8 cellular contexts compared by ENCODE assay signal in the genomic region with DNA sequence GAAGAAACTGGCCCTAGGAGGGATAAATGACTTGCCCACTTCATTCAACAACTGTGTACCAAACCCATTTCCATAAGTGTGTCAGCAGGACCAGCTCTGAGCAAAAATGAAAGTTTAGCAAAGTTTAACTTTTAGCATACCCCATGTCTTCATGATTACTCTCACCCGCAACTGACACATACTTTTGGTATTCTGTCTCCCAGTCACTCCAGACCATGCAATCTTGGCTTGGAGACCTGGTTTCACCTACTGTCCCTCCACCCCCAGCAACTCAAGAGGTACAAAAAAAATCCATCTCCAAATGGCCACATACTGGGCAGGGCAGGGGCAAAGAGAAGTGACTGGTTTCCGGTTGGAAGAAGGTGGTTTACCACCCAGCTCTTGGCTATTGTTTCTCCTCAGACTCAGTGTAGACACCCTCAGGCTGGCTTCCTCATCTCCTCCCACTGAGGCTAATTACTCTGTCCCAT.
DNase-seq lines count a peak whose midpoint lies in the region; ATAC-seq and TF ChIP-seq lines count a peak whose summit lies in the region.

No MANE protein-coding gene starts in this region.

- no peak for ATAC-seq in HG03354 (IDR thresholded peaks at IDR 0.05; ENCODE audit: poor library complexity, severe bottlenecking, unreplicated experiment)

- no peaks in the 10 kb centered on the region for H3K36me3 ChIP-seq in HUES6 (ENCODE audit: control insufficient read depth, insufficient read depth, low read length)
- H3K36me3 ChIP-seq in esophagus muscularis mucosa = peaks cover 0 to 8% (median 3%) of the 10 kb centered on the region in 4 donors

- TF ChIP-seq EP300 in esophagus muscularis mucosa (IDR thresholded peaks at IDR 0.05) = no peak

- intact Hi-C loops in esophagus muscularis mucosa (cut with DNase I) (loop anchor here (2.0 kb wide), 1 partner anchor 114 kb away; the partner anchor contains the start of gene SLC16A2), head of caudate nucleus (cut with DNase I) (loop anchor here (10.0 kb wide), 1 partner anchor 110 kb away; the partner anchor contains the start of gene SLC16A2)

- DNase-seq in stimulated activated CD4-positive, alpha-beta T cell treated with anti-CD3 and anti-CD28 coated beads, Interleukin-4, amount 100 ng/mL, for 24 hours = peak; percentile 9
- DNase-seq in stimulated activated CD4-positive, alpha-beta T cell treated with anti-CD3 and anti-CD28 coated beads, Interleukin-2, amount 100 ng/mL, for 24 hours = no peak
- DNase-seq in esophagus muscularis mucosa (ENCODE audit: extremely low spot score) (no peak), NCI-H187 (lab: John Stamatoyannopoulos, UW) (no peak), NCI-H187 treated with DMSO at 0.1 percent for 48 hours (lab: John Stamatoyannopoulos, UW) (no peak), head of caudate nucleus (no peak)

- no peaks in the 10 kb centered on the region for H3K9me3 ChIP-seq in HUES6 (ENCODE audit: control insufficient read depth, insufficient read depth, low read depth, low read length)
- no peaks in the 10 kb centered on the region for H3K9me3 ChIP-seq in esophagus muscularis mucosa

- H3K27me3 ChIP-seq in HUES6 (ENCODE audit: control insufficient read depth, insufficient read depth, low read length) (peaks cover 13% of the 10 kb centered on the region; the same call in 1 of the 2 replicates), esophagus muscularis mucosa (no peaks in the 10 kb centered on the region)

- H3K9ac ChIP-seq in HUES6 (ENCODE audit: low read length) = no peak overlapping the region

- H3K4me3 ChIP-seq in HUES6 (ENCODE audit: low read depth, low read length) = no peak overlapping the region
- no peak overlapping the region for H3K4me3 ChIP-seq in esophagus muscularis mucosa

- H3K4me1 ChIP-seq in HUES6 (ENCODE audit: control insufficient read depth, insufficient read depth, low read length) = peaks cover 25% of the 10 kb centered on the region
- peaks cover 3 to 20% (median 18%) of the 10 kb centered on the region in 4 donors for H3K4me1 ChIP-seq in esophagus muscularis mucosa

- WGBS in esophagus muscularis mucosa = 90% methylated on average over 2 of the region's 2 CpGs

- TF ChIP-seq CTCF in esophagus muscularis mucosa (IDR thresholded peaks at IDR 0.05) = no peak

- no peak for TF ChIP-seq POLR2A in esophagus muscularis mucosa (IDR thresholded peaks at IDR 0.05; ENCODE audit: low read depth)

- 0 out of 2 replicates have a peak overlapping the region, but pooled peaks have one; percentile 32 for H3K27ac ChIP-seq in HUES6 (ENCODE audit: low read depth, low read length)
- peak overlapping the region; percentile 80 to 92 (median 88) for H3K27ac ChIP-seq in esophagus muscularis mucosa (replicated peaks in 1 of 4)
